Comparison of ENCODE assay signal across 8 cellular contexts in genomic region chr2:9207641-9208301, GRCh38. TPM values are rescaled to one million over a fixed set of nuclear protein-coding genes. Genes with fewer than 3 reads are reported as not detected.
DNase-seq lines count a peak whose midpoint lies in the region; ATAC-seq and TF ChIP-seq lines count a peak whose summit lies in the region.

No MANE protein-coding gene starts in this region.

- TF ChIP-seq EP300 in gastroesophageal sphincter (IDR thresholded peaks at IDR 0.05): no peak

- TF ChIP-seq POLR2A in gastroesophageal sphincter (IDR thresholded peaks at IDR 0.05): peak in 1 of 2 donors; percentile 14

- H3K4me3 ChIP-seq in gastroesophageal sphincter (peak overlapping the region; percentile 53 to 87), psoas muscle (peak overlapping the region; percentile 79)

- DNase-seq in COR-L47 (lab: John Stamatoyannopoulos, UW): peak; percentile 10
- DNase-seq in HK-2 (ENCODE audit: unreplicated experiment): peak; percentile 45
- DNase-seq in psoas muscle: peak in 1 of 2 donors; percentile 16
- no peak for DNase-seq in AML-193 (lab: John Stamatoyannopoulos, UW)
- DNase-seq in GM19240 (ENCODE audit: insufficient read length, low spot score): no peak

- intact Hi-C loops in psoas muscle (cut with DNase I): loop anchor here (2.0 to 5.0 kb wide), 3 partner anchors 65 to 127 kb away; no protein-coding TSS in a partner anchor

- 1 to 6% methylated on average over 4 to 9 of the region's 34 CpGs for WGBS in gastroesophageal sphincter (ENCODE audit: low coverage in 1 of 2), 2 donors
- 4 to 8% (median 6%) methylated on average over 26 to 34 of the region's 34 CpGs for WGBS in psoas muscle, 3 donors

- no peak for TF ChIP-seq CTCF in VCaP (conservative IDR thresholded peaks at IDR 0.05)
- peak in 2 of 4 experiments; percentile 8 to 11 for TF ChIP-seq CTCF in gastroesophageal sphincter (IDR thresholded peaks at IDR 0.05)
- no peak for TF ChIP-seq CTCF in psoas muscle (IDR thresholded peaks at IDR 0.05)

- H3K9me3 ChIP-seq in gastroesophageal sphincter (no peaks in the 10 kb centered on the region), psoas muscle (no peaks in the 10 kb centered on the region)

- no peaks in the 10 kb centered on the region for H3K36me3 ChIP-seq in gastroesophageal sphincter
- H3K36me3 ChIP-seq in psoas muscle (ENCODE audit: insufficient read depth in 1 of 2, low read depth in 1 of 2): no peaks in the 10 kb centered on the region

- ATAC-seq in gastroesophageal sphincter: no peak
- peak in 2 of 4 donors; percentile 19 to 31 for ATAC-seq in psoas muscle
- ATAC-seq in activated CD4-positive, CD25-positive, alpha-beta regulatory T cell treated with anti-CD3 and anti-CD28 coated beads, Interleukin-2, amount 50 U/mL, for 24 hours: no peak

- H3K4me1 ChIP-seq in gastroesophageal sphincter (peaks cover 0 to 62% (median 10%) of the 10 kb centered on the region in 3 donors), psoas muscle (peaks cover 8% of the 10 kb centered on the region)

- peak overlapping the region; percentile 94 for H3K27ac ChIP-seq in VCaP
- H3K27ac ChIP-seq in gastroesophageal sphincter: peak overlapping the region; percentile 21 to 93 (median 92)
- peak overlapping the region; percentile 65 for H3K27ac ChIP-seq in psoas muscle

- H3K27me3 ChIP-seq in gastroesophageal sphincter (no peaks in the 10 kb centered on the region), psoas muscle (ENCODE audit: insufficient read depth in 3 of 3, low read length in 2 of 3) (peaks cover 0 to 18% (median 0%) of the 10 kb centered on the region in 3 donors)

RNA-seq across cellular contexts. Expression of gene ASAP2, which starts 1.2 kb away (rescaled TPM):
- total RNA-seq in gastroesophageal sphincter (10 to 100 TPM; 18.3 to 31.4 (median 26.2) TPM), psoas muscle (1 to 10 TPM; 2.5 to 9.0 (median 4.1) TPM)
- polyA plus RNA-seq in psoas muscle: 1 to 10 TPM; 1.6 to 3.3 (median 2.0) TPM

Comparison
In these comparisons a context has a peak if more than half of its experiments do, and no peak if none do; other contexts are left out.
1. DNase-seq: peak in COR-L47 (single experiment) and HK-2 (single experiment); none in AML-193 (0 of 2) and GM19240 (single experiment).
2. Peak in every context shown above with its lines, with median percentiles within 50 percentile points of each other: H3K27ac ChIP-seq.